ENCODE assay signal across 18 cellular contexts in genomic region chr7:26618898-26619297, GRCh38.
"Had no signal": no experiment of that assay in that cellular context is flagged by ENCODE, and none has a peak within 500 bp of the region (broad histone marks: within the 10 kb centered on the region; RNA-seq: fewer than 3 reads in every experiment).

No MANE protein-coding gene starts in this region.

- H3K4me3 Mint-ChIP-seq: activated naive CD4-positive, alpha-beta T cell treated with anti-CD3 and anti-CD28 coated beads for 36 hours; activated naive CD8-positive, alpha-beta T cell treated with anti-CD3 and anti-CD28 coated beads, Interleukin-2, amount 50 U/mL, for 24 hours; dendritic cell treated with granulocyte-macrophage colony-stimulating factor and Interleukin-4, amounts not matched to agents 40 ng/mL and 50 ng/mL, for 4 days; natural killer cell; stimulated activated naive CD8-positive, alpha-beta T cell treated with anti-CD3 and anti-CD28 coated beads, Interleukin-15, amount 100 ng/mL, for 72 hours had no signal

- H3K27ac ChIP-seq: ascending aorta, breast epithelium, foreskin keratinocyte, sigmoid colon, spleen, upper lobe of left lung had no signal

- H3K9me3 Mint-ChIP-seq: activated naive CD4-positive, alpha-beta T cell treated with anti-CD3 and anti-CD28 coated beads for 36 hours; activated naive CD8-positive, alpha-beta T cell treated with anti-CD3 and anti-CD28 coated beads, Interleukin-2, amount 50 U/mL, for 24 hours; dendritic cell treated with granulocyte-macrophage colony-stimulating factor and Interleukin-4, amounts not matched to agents 40 ng/mL and 50 ng/mL, for 4 days; natural killer cell; stimulated activated naive CD8-positive, alpha-beta T cell treated with anti-CD3 and anti-CD28 coated beads, Interleukin-15, amount 100 ng/mL, for 72 hours had no signal

- H3K9me3 ChIP-seq: ascending aorta, breast epithelium, sigmoid colon, spleen, upper lobe of left lung had no signal

- H3K36me3 ChIP-seq: ascending aorta, breast epithelium, sigmoid colon had no signal

- H3K27ac Mint-ChIP-seq: activated naive CD4-positive, alpha-beta T cell treated with anti-CD3 and anti-CD28 coated beads for 36 hours; activated naive CD8-positive, alpha-beta T cell treated with anti-CD3 and anti-CD28 coated beads, Interleukin-2, amount 50 U/mL, for 24 hours; dendritic cell treated with granulocyte-macrophage colony-stimulating factor and Interleukin-4, amounts not matched to agents 40 ng/mL and 50 ng/mL, for 4 days; natural killer cell; stimulated activated naive CD8-positive, alpha-beta T cell treated with anti-CD3 and anti-CD28 coated beads, Interleukin-15, amount 100 ng/mL, for 72 hours had no signal

- H3K4me1 ChIP-seq: ascending aorta, breast epithelium, sigmoid colon, upper lobe of left lung had no signal

- H3K27me3 Mint-ChIP-seq: activated naive CD8-positive, alpha-beta T cell treated with anti-CD3 and anti-CD28 coated beads, Interleukin-2, amount 50 U/mL, for 24 hours; dendritic cell treated with granulocyte-macrophage colony-stimulating factor and Interleukin-4, amounts not matched to agents 40 ng/mL and 50 ng/mL, for 4 days had no signal

- DNase-seq: activated CD4-positive, alpha-beta T cell treated with anti-CD3 and anti-CD28 coated beads for 1 hour; activated CD4-positive, alpha-beta T cell treated with anti-CD3 and anti-CD28 coated beads, Interleukin-2, amount 50 U/mL, for 4 hours; activated naive CD4-positive, alpha-beta T cell treated with anti-CD3 and anti-CD28 coated beads for 36 hours; activated naive CD8-positive, alpha-beta T cell treated with anti-CD3 and anti-CD28 coated beads, Interleukin-2, amount 50 U/mL, for 24 hours; activated T-cell treated with anti-CD3 and anti-CD28 coated beads for 4 hours; cerebellar nuclear complex; effector memory CD4-positive, alpha-beta T cell; foreskin keratinocyte; glutamatergic neuron; natural killer cell; sigmoid colon; spleen; stimulated activated naive CD8-positive, alpha-beta T cell treated with anti-CD3 and anti-CD28 coated beads, Interleukin-15, amount 100 ng/mL, for 72 hours; T1000; upper lobe of left lung had no signal

- ATAC-seq: activated naive CD8-positive, alpha-beta T cell treated with anti-CD3 and anti-CD28 coated beads, Interleukin-2, amount 50 U/mL, for 24 hours; foreskin keratinocyte; natural killer cell; stimulated activated naive CD8-positive, alpha-beta T cell treated with anti-CD3 and anti-CD28 coated beads, Interleukin-15, amount 100 ng/mL, for 72 hours had no signal

- H3K4me3 ChIP-seq: ascending aorta, breast epithelium, sigmoid colon, spleen, upper lobe of left lung had no signal

- H3K4me1 Mint-ChIP-seq: activated naive CD8-positive, alpha-beta T cell treated with anti-CD3 and anti-CD28 coated beads, Interleukin-2, amount 50 U/mL, for 24 hours; natural killer cell; stimulated activated naive CD8-positive, alpha-beta T cell treated with anti-CD3 and anti-CD28 coated beads, Interleukin-15, amount 100 ng/mL, for 72 hours had no signal

- H3K36me3 Mint-ChIP-seq: natural killer cell had no signal

- H3K27me3 ChIP-seq: ascending aorta, breast epithelium, foreskin keratinocyte, sigmoid colon, spleen, upper lobe of left lung had no signal
